Comparison of ENCODE assay signal across 20 cellular contexts in genomic region chr15:42314818-42315217, GRCh38. TPM values are rescaled to one million over a fixed set of nuclear protein-coding genes. Genes with fewer than 3 reads are reported as not detected.
DNase-seq lines count a peak whose midpoint lies in the region; ATAC-seq, FAIRE-seq and TF ChIP-seq lines count a peak whose summit lies in the region.
"Had no signal": no experiment of that assay in that cellular context is flagged by ENCODE, and none has a peak within 500 bp of the region (broad histone marks: within the 10 kb centered on the region; RNA-seq: fewer than 3 reads in every experiment).

No MANE protein-coding gene starts in this region.

- intact Hi-C loops in HepG2 (cut with micrococcal nuclease; ENCODE audit: unreplicated experiment): loop anchor here (10.0 kb wide), 1 partner anchor 50 kb away; no protein-coding TSS in a partner anchor
- intact Hi-C loops in gastrocnemius medialis (cut with DNase I; ENCODE audit: low total_unique reads): loop anchor here (10.0 kb wide), 2 partner anchors 120 to 430 kb away; no protein-coding TSS in a partner anchor
- intact Hi-C loops in head of caudate nucleus (cut with DNase I): no loop called here

- no peak overlapping the region for H2AFZ ChIP-seq in HepG2 (ENCODE audit: low read length)

- TF ChIP-seq EP300 in HepG2 (IDR thresholded peaks at IDR 0.05; ENCODE audit: low read depth in 2 of 2, low read length in 2 of 2) (no peak), HepG2 (CRISPR knock-in tag; IDR thresholded peaks at IDR 0.05; ENCODE audit: borderline replicate concordance) (no peak)

- no TSS peak for BruUV-seq in HepG2 (replicated peaks; lab: Mats Ljungman, UMichigan)

- FAIRE-seq in HepG2 (lab: Jason Lieb, UNC) (no peak), urothelium cell line (lab: Jason Lieb, UNC) (no peak)
- FAIRE-seq: GM12891 had no signal

- POLR2A ChIA-PET in HepG2 (lab: Yijun Ruan, JAX): interaction anchor here (1.3 kb wide), 1 partner anchor 41 kb away, joined by 5 read pairs; the partner anchor contains the start of genes GANC and TMEM87A

- TF ChIP-seq CTCF in HepG2 (CRISPR knock-in tag; IDR thresholded peaks at IDR 0.05) (no peak), gastrocnemius medialis (IDR thresholded peaks at IDR 0.05 in 4 of 5, conservative IDR thresholded peaks at IDR 0.05 in 1 of 5) (no peak)

- no peaks in the 10 kb centered on the region for H4K20me1 ChIP-seq in HepG2 (ENCODE audit: insufficient read depth, low read length)
- H4K20me1 ChIP-seq: BLaER1 had no signal

- no peak overlapping the region for H3K27ac ChIP-seq in HepG2 (ENCODE audit: extremely low read length, insufficient read depth, low read length)
- peak overlapping the region in 3 of 4 donors; percentile 13 to 21 (median 19) for H3K27ac ChIP-seq in gastrocnemius medialis
- H3K27ac ChIP-seq: 22Rv1, BLaER1, C4-2B had no signal

- no peaks in the 10 kb centered on the region for H3K79me2 ChIP-seq in HepG2 (ENCODE audit: insufficient read depth, low read length)

- TF ChIP-seq POLR2A in HepG2 (IDR thresholded peaks at IDR 0.05; ENCODE audit: insufficient read depth in 1 of 2, low read depth in 2 of 2, low read length in 2 of 2) (no peak), gastrocnemius medialis (IDR thresholded peaks at IDR 0.05) (no peak)

- H3K4me3 ChIP-seq in HepG2 (replicated peaks in 1 of 3; ENCODE audit: insufficient read depth in 1 of 3, low read depth in 2 of 3, low read length in 3 of 3) (no peak overlapping the region; a peak in 1 of 6 replicates), gastrocnemius medialis (no peak overlapping the region)
- H3K4me3 ChIP-seq: BLaER1, HAP-1 had no signal

- DNase-seq in NCI-H82 (lab: John Stamatoyannopoulos, UW) (peak; percentile 10), NCI-H82 treated with DMSO at 0.1 percent for 48 hours (lab: John Stamatoyannopoulos, UW; ENCODE audit: unreplicated experiment) (no peak), HepG2 (ENCODE audit: low spot score) (peak; percentile 49), gastrocnemius medialis (no peak), head of caudate nucleus (no peak), ureter (ENCODE audit: low spot score) (no peak), urothelium cell line (ENCODE audit: low spot score) (no peak)
- DNase-seq: CD4-positive, CD25-positive, alpha-beta regulatory T cell; CD8-positive, alpha-beta T cell; DMS 273 treated with DMSO at 0.1 percent for 48 hours; DMS79; GF-D8; GOT3; HFFc6 had no signal

- TF ChIP-seq RAD21 in HepG2 (CRISPR knock-in tag; IDR thresholded peaks at IDR 0.05): no peak

- in situ Hi-C loops in HepG2 (cut with HindIII; ENCODE audit: extremely low pct_ligation_motif_present, low pct_unique_long_range_greater_than_20kb): no loop called here
- in situ Hi-C loops in gastrocnemius medialis (cut with MboI; ENCODE audit: low sequenced_read_pairs in 4 of 4): no loop called here

- H3K27me3 ChIP-seq in HepG2 (ENCODE audit: control insufficient read depth in 1 of 2, insufficient read depth in 2 of 2, low read length in 2 of 2) (no peaks in the 10 kb centered on the region), gastrocnemius medialis (no peaks in the 10 kb centered on the region)
- H3K27me3 ChIP-seq: BLaER1 had no signal

- H3K9me3 ChIP-seq in HepG2 (ENCODE audit: low read length): no peaks in the 10 kb centered on the region
- H3K9me3 ChIP-seq in gastrocnemius medialis: no peaks in the 10 kb centered on the region
- H3K9me3 ChIP-seq: BLaER1, Caco-2, HAP-1 had no signal

- H3K4me1 ChIP-seq in HepG2 (ENCODE audit: insufficient read depth, low read length): peaks cover 15% of the 10 kb centered on the region
- H3K4me1 ChIP-seq in gastrocnemius medialis: peaks cover 0 to 23% of the 10 kb centered on the region in 2 donors
- H3K4me1 ChIP-seq: BLaER1, HAP-1 had no signal

- CTCF ChIA-PET in HepG2 (lab: Yijun Ruan, JAX; ENCODE audit: low intra/inter-chr PET ratio, low total read pairs): no interaction called here

- H3K36me3 ChIP-seq in HepG2 (replicated peaks in 1 of 2; ENCODE audit: control insufficient read depth in 1 of 2, insufficient read depth in 2 of 2, low read length in 2 of 2) (peaks cover 0 to 5% of the 10 kb centered on the region in 2 experiments; a peak in 1 of 5 replicates), gastrocnemius medialis (peaks cover 5 to 16% of the 10 kb centered on the region in 2 donors)

- peak; percentile 59; the same call in 2 of the 3 replicates for ATAC-seq in HepG2
- ATAC-seq in gastrocnemius medialis: peak in 1 of 2 donors; percentile 47
- ATAC-seq: CD8-positive, alpha-beta T cell had no signal

- no peak overlapping the region; the same call in 1 of the 2 replicates for H3K4me2 ChIP-seq in HepG2 (ENCODE audit: low read depth, low read length)
- H3K4me2 ChIP-seq: BLaER1 had no signal

- WGBS in HepG2 (ENCODE audit: low lambda C conversion rate): 24% methylated on average over 1 of the region's 1 CpG

- H3K9ac ChIP-seq in HepG2 (ENCODE audit: insufficient read depth, low read depth, low read length): no peak overlapping the region
- H3K9ac ChIP-seq: BLaER1 had no signal

RNA-seq across cellular contexts. Expression of gene TMEM87A, which starts 41.6 kb away (rescaled TPM):
- 22.8 and 42.8 TPM in 2 replicates for total RNA-seq in HepG2 (2016; rRNA removed; fragmentation: Illumina TruSeq; extraction: Trizol)
- 11.9 and 16.6 TPM in 2 replicates for total RNA-seq in HepG2 (2016; cell fraction: cytosol; rRNA removed; fragmentation: Illumina TruSeq; extraction: Trizol; ENCODE audit: low read depth)
- 25.0 and 47.5 TPM in 2 replicates for total RNA-seq in HepG2 (2016; cell fraction: insoluble cytoplasmic fraction; rRNA removed; fragmentation: Illumina TruSeq; extraction: Trizol)
- total RNA-seq in HepG2 (2016; cell fraction: membrane; rRNA removed; fragmentation: Illumina TruSeq; extraction: Trizol): 12.6 and 12.9 TPM in 2 replicates
- 48.3 and 62.3 TPM in 2 replicates for total RNA-seq in HepG2 (2016; cell fraction: nucleus; rRNA removed; fragmentation: Illumina TruSeq; extraction: Trizol)
- 14.3 and 20.2 TPM in 2 replicates for polyA plus RNA-seq in HepG2 (2011; rRNA removed)
- polyA plus RNA-seq in HepG2 (2011; cell fraction: cytosol; rRNA removed): 11.2 and 15.4 TPM in 2 replicates
- polyA plus RNA-seq in HepG2 (2011; cell fraction: nucleus; rRNA removed): 12.5 and 13.5 TPM in 2 replicates
- 22.1 and 23.3 TPM in 2 replicates for polyA plus RNA-seq in HepG2 (2012)
- polyA plus RNA-seq in HepG2 (2016; cell fraction: cytosol; fragmentation: Illumina TruSeq; extraction: Trizol; ENCODE audit: low read depth): 2.2 and 2.5 TPM in 2 replicates
- polyA plus RNA-seq in HepG2 (2016; cell fraction: insoluble cytoplasmic fraction; fragmentation: Illumina TruSeq; extraction: Trizol; ENCODE audit: low read depth): 15.5 and 18.1 TPM in 2 replicates
- polyA plus RNA-seq in HepG2 (2016; cell fraction: membrane; fragmentation: Illumina TruSeq; extraction: Trizol; ENCODE audit: low read depth): 5.0 and 5.3 TPM in 2 replicates
- 59.5 and 62.1 TPM in 2 replicates for polyA plus RNA-seq in HepG2 (2016; cell fraction: nucleus; fragmentation: Illumina TruSeq; extraction: Trizol; ENCODE audit: insufficient read depth, low read depth)
- 45.9 and 59.8 TPM in 2 replicates for polyA minus RNA-seq in HepG2 (2011; rRNA and poly(A)+ RNA removed; ENCODE audit: low replicate concordance)
- polyA minus RNA-seq in HepG2 (2011; cell fraction: cytosol; rRNA and poly(A)+ RNA removed): 28.0 and 29.7 TPM in 2 replicates
- polyA minus RNA-seq in HepG2 (2011; cell fraction: nucleus; rRNA and poly(A)+ RNA removed): 63.4 and 64.1 TPM in 2 replicates
- total RNA-seq in gastrocnemius medialis: 10 to 100 TPM; 29.4 to 67.6 (median 37.4) TPM
- 87.4 TPM for total RNA-seq in ureter

RNA-seq across cellular contexts. Expression of gene GANC, which starts 41.8 kb away (rescaled TPM):
- total RNA-seq in HepG2 (2016; rRNA removed; fragmentation: Illumina TruSeq; extraction: Trizol) (21.0 and 25.8 TPM in 2 replicates), gastrocnemius medialis (10 to 100 TPM in 2 of 4 donors, 1 to 10 TPM in 2; 5.9 to 26.3 (median 11.9) TPM), ureter (47.0 TPM)
- total RNA-seq in HepG2 (2016; cell fraction: cytosol; rRNA removed; fragmentation: Illumina TruSeq; extraction: Trizol; ENCODE audit: low read depth): 9.8 TPM in 2 replicates
- total RNA-seq in HepG2 (2016; cell fraction: insoluble cytoplasmic fraction; rRNA removed; fragmentation: Illumina TruSeq; extraction: Trizol): 19.0 and 27.6 TPM in 2 replicates
- total RNA-seq in HepG2 (2016; cell fraction: membrane; rRNA removed; fragmentation: Illumina TruSeq; extraction: Trizol): 14.0 and 14.8 TPM in 2 replicates
- 19.9 and 25.0 TPM in 2 replicates for total RNA-seq in HepG2 (2016; cell fraction: nucleus; rRNA removed; fragmentation: Illumina TruSeq; extraction: Trizol)
- polyA plus RNA-seq in HepG2 (2011; rRNA removed): 15.5 and 17.0 TPM in 2 replicates
- 7.5 and 9.8 TPM in 2 replicates for polyA plus RNA-seq in HepG2 (2011; cell fraction: cytosol; rRNA removed)
- 22.7 and 23.2 TPM in 2 replicates for polyA plus RNA-seq in HepG2 (2011; cell fraction: nucleus; rRNA removed)
- polyA plus RNA-seq in HepG2 (2012): 13.7 and 17.9 TPM in 2 replicates
- 3.0 and 4.0 TPM in 2 replicates for polyA plus RNA-seq in HepG2 (2016; cell fraction: cytosol; fragmentation: Illumina TruSeq; extraction: Trizol; ENCODE audit: low read depth)
- 18.6 and 21.0 TPM in 2 replicates for polyA plus RNA-seq in HepG2 (2016; cell fraction: insoluble cytoplasmic fraction; fragmentation: Illumina TruSeq; extraction: Trizol; ENCODE audit: low read depth)
- 8.0 and 9.1 TPM in 2 replicates for polyA plus RNA-seq in HepG2 (2016; cell fraction: membrane; fragmentation: Illumina TruSeq; extraction: Trizol; ENCODE audit: low read depth)
- polyA plus RNA-seq in HepG2 (2016; cell fraction: nucleus; fragmentation: Illumina TruSeq; extraction: Trizol; ENCODE audit: insufficient read depth, low read depth): 22.3 and 28.4 TPM in 2 replicates
- polyA minus RNA-seq in HepG2 (2011; rRNA and poly(A)+ RNA removed; ENCODE audit: low replicate concordance): 15.5 and 19.2 TPM in 2 replicates
- polyA minus RNA-seq in HepG2 (2011; cell fraction: cytosol; rRNA and poly(A)+ RNA removed): 6.4 and 7.0 TPM in 2 replicates
- 31.2 and 34.4 TPM in 2 replicates for polyA minus RNA-seq in HepG2 (2011; cell fraction: nucleus; rRNA and poly(A)+ RNA removed)

RNA-seq across cellular contexts. Expression of gene CAPN3, which starts 44.5 kb away (rescaled TPM):
- total RNA-seq in HepG2 (2016; rRNA removed; fragmentation: Illumina TruSeq; extraction: Trizol): 0.90 and 1.3 TPM in 2 replicates
- total RNA-seq in HepG2 (2016; cell fraction: cytosol; rRNA removed; fragmentation: Illumina TruSeq; extraction: Trizol; ENCODE audit: low read depth): 0.51 and 0.71 TPM in 2 replicates
- total RNA-seq in HepG2 (2016; cell fraction: insoluble cytoplasmic fraction; rRNA removed; fragmentation: Illumina TruSeq; extraction: Trizol): 0.61 and 1.3 TPM in 2 replicates
- total RNA-seq in HepG2 (2016; cell fraction: membrane; rRNA removed; fragmentation: Illumina TruSeq; extraction: Trizol): 1.4 TPM in 2 replicates
- 1.7 and 2.9 TPM in 2 replicates for total RNA-seq in HepG2 (2016; cell fraction: nucleus; rRNA removed; fragmentation: Illumina TruSeq; extraction: Trizol)
- 3.7 and 4.6 TPM in 2 replicates for polyA plus RNA-seq in HepG2 (2011; rRNA removed)
- polyA plus RNA-seq in HepG2 (2011; cell fraction: cytosol; rRNA removed): 2.0 and 3.1 TPM in 2 replicates
- polyA plus RNA-seq in HepG2 (2011; cell fraction: nucleus; rRNA removed): 15.5 and 18.2 TPM in 2 replicates
- 1.5 and 2.8 TPM in 2 replicates for polyA plus RNA-seq in HepG2 (2012)
- polyA plus RNA-seq in HepG2 (2016; cell fraction: cytosol; fragmentation: Illumina TruSeq; extraction: Trizol; ENCODE audit: low read depth): 0.97 and 0.99 TPM in 2 replicates
- polyA plus RNA-seq in HepG2 (2016; cell fraction: insoluble cytoplasmic fraction; fragmentation: Illumina TruSeq; extraction: Trizol; ENCODE audit: low read depth): 1.1 and 2.3 TPM in 2 replicates
- polyA plus RNA-seq in HepG2 (2016; cell fraction: membrane; fragmentation: Illumina TruSeq; extraction: Trizol; ENCODE audit: low read depth): 0.72 and 1.1 TPM in 2 replicates
- 3.9 and 5.1 TPM in 2 replicates for polyA plus RNA-seq in HepG2 (2016; cell fraction: nucleus; fragmentation: Illumina TruSeq; extraction: Trizol; ENCODE audit: insufficient read depth, low read depth)
- 1.6 and 2.5 TPM in 2 replicates for polyA minus RNA-seq in HepG2 (2011; rRNA and poly(A)+ RNA removed; ENCODE audit: low replicate concordance)
- 0.79 and 1.1 TPM in 2 replicates for polyA minus RNA-seq in HepG2 (2011; cell fraction: cytosol; rRNA and poly(A)+ RNA removed)
- 1.6 and 2.1 TPM in 2 replicates for polyA minus RNA-seq in HepG2 (2011; cell fraction: nucleus; rRNA and poly(A)+ RNA removed)
- 100 to 1,000 TPM in 3 of 4 donors, 10 to 100 TPM in 1; 96.8 to 263 (median 163) TPM for total RNA-seq in gastrocnemius medialis
- total RNA-seq in ureter: 18.9 TPM

Comparison
In these comparisons a context has a peak if more than half of its experiments do, and no peak if none do; other contexts are left out.
1. DNase-seq: peak in NCI-H82 (single experiment) and HepG2 (single experiment); none in NCI-H82 treated with DMSO at 0.1 percent for 48 hours (single experiment), gastrocnemius medialis (0 of 2), head of caudate nucleus (0 of 42), ureter (single experiment) and urothelium cell line (single experiment).